In genomic region chr17:4498461-4499397, GRCh38 we compare ENCODE assay signal across 8 cellular contexts. TPM values are rescaled to one million over a fixed set of nuclear protein-coding genes. Genes with fewer than 3 reads are reported as not detected.
DNase-seq lines count a peak whose midpoint lies in the region; ATAC-seq lines count a peak whose summit lies in the region.

Gene SPNS2 (plus strand): TSS chr17:4498881. CDS start chr17:4499048, 167 bp downstream.

- no peaks in the 10 kb centered on the region for H3K36me3 Mint-ChIP-seq in activated T-helper 1 cell treated with anti-CD3 and anti-CD28 coated beads, Interleukin-12 subunit alpha, Interleukin-12 subunit beta, Interleukin-2, Interleukin-4 antibody, amounts not matched to agents 30 ng/mL and 10 ng/mL and 1 ng/mL, durations not matched to agents 14 hours and 24 hours and 36 hours (ENCODE audit: low read depth)
- no peaks in the 10 kb centered on the region for H3K36me3 Mint-ChIP-seq in stimulated activated effector memory CD8-positive, alpha-beta T cell treated with anti-CD3 and anti-CD28 coated beads, Interleukin-12 subunit alpha, Interleukin-12 subunit beta, amount 100 ng/mL, for 72 hours

- H3K4me3 Mint-ChIP-seq in activated T-helper 1 cell treated with anti-CD3 and anti-CD28 coated beads, Interleukin-12 subunit alpha, Interleukin-12 subunit beta, Interleukin-2, Interleukin-4 antibody, amounts not matched to agents 30 ng/mL and 10 ng/mL and 1 ng/mL, durations not matched to agents 14 hours and 24 hours and 36 hours, result peak within 1 kb of the TSS; percentile 72
- H3K4me3 Mint-ChIP-seq in stimulated activated effector memory CD8-positive, alpha-beta T cell treated with anti-CD3 and anti-CD28 coated beads, Interleukin-12 subunit alpha, Interleukin-12 subunit beta, amount 100 ng/mL, for 72 hours, result peak within 1 kb of the TSS; percentile 79

- intact Hi-C loops in activated T-helper 1 cell treated with anti-CD3 and anti-CD28 coated beads, Interleukin-12 subunit alpha, Interleukin-12 subunit beta, Interleukin-2, Interleukin-4 antibody, amounts not matched to agents 30 ng/mL and 10 ng/mL and 1 ng/mL, durations not matched to agents 14 hours and 24 hours and 36 hours (cut with micrococcal nuclease), result loop anchor here (1.0 to 5.0 kb wide), 3 partner anchors 11 to 76 kb away; no protein-coding TSS in a partner anchor

- H3K27me3 Mint-ChIP-seq in activated T-helper 1 cell treated with anti-CD3 and anti-CD28 coated beads, Interleukin-12 subunit alpha, Interleukin-12 subunit beta, Interleukin-2, Interleukin-4 antibody, amounts not matched to agents 30 ng/mL and 10 ng/mL and 1 ng/mL, durations not matched to agents 14 hours and 24 hours and 36 hours (ENCODE audit: insufficient read depth), result peaks cover 47% of the 10 kb centered on the region

- DNase-seq in DMS 273 treated with DMSO at 0.1 percent for 48 hours (lab: John Stamatoyannopoulos, UW) (peak; percentile 19), NOMO-1 (lab: John Stamatoyannopoulos, UW; ENCODE audit: unreplicated experiment in 2 of 2) (peak; percentile 53 to 65), fibroblast of gingiva (ENCODE audit: low read depth) (peak; percentile 10), myocyte (ENCODE audit: low read depth) (peak; percentile 65)
- DNase-seq in activated T-helper 1 cell treated with anti-CD3 and anti-CD28 coated beads, Interleukin-12 subunit alpha, Interleukin-12 subunit beta, Interleukin-2, Interleukin-4 antibody, amounts not matched to agents 30 ng/mL and 10 ng/mL and 1 ng/mL, durations not matched to agents 14 hours and 24 hours and 36 hours (ENCODE audit: low spot score), result peak; percentile 61
- DNase-seq in stimulated activated effector memory CD8-positive, alpha-beta T cell treated with anti-CD3 and anti-CD28 coated beads, Interleukin-12 subunit alpha, Interleukin-12 subunit beta, amount 100 ng/mL, for 72 hours (ENCODE audit: low spot score in 2 of 2), result peak; percentile 53 to 77

- H3K9me3 Mint-ChIP-seq in activated T-helper 1 cell treated with anti-CD3 and anti-CD28 coated beads, Interleukin-12 subunit alpha, Interleukin-12 subunit beta, Interleukin-2, Interleukin-4 antibody, amounts not matched to agents 30 ng/mL and 10 ng/mL and 1 ng/mL, durations not matched to agents 14 hours and 24 hours and 36 hours, result no peaks in the 10 kb centered on the region
- no peaks in the 10 kb centered on the region for H3K9me3 Mint-ChIP-seq in stimulated activated effector memory CD8-positive, alpha-beta T cell treated with anti-CD3 and anti-CD28 coated beads, Interleukin-12 subunit alpha, Interleukin-12 subunit beta, amount 100 ng/mL, for 72 hours

- no peak within 1 kb of the TSS for H3K27ac Mint-ChIP-seq in activated T-helper 1 cell treated with anti-CD3 and anti-CD28 coated beads, Interleukin-12 subunit alpha, Interleukin-12 subunit beta, Interleukin-2, Interleukin-4 antibody, amounts not matched to agents 30 ng/mL and 10 ng/mL and 1 ng/mL, durations not matched to agents 14 hours and 24 hours and 36 hours
- no peak within 1 kb of the TSS for H3K27ac Mint-ChIP-seq in stimulated activated effector memory CD8-positive, alpha-beta T cell treated with anti-CD3 and anti-CD28 coated beads, Interleukin-12 subunit alpha, Interleukin-12 subunit beta, amount 100 ng/mL, for 72 hours

- ATAC-seq in HG02759 (IDR thresholded peaks at IDR 0.05; ENCODE audit: unreplicated experiment), result peak; percentile 71
- peak; percentile 87 for ATAC-seq in stimulated activated effector memory CD8-positive, alpha-beta T cell treated with anti-CD3 and anti-CD28 coated beads, Interleukin-12 subunit alpha, Interleukin-12 subunit beta, amount 100 ng/mL, for 72 hours
- no peak for ATAC-seq in GM19035 (IDR thresholded peaks at IDR 0.05; ENCODE audit: unreplicated experiment)

- peaks cover 8% of the 10 kb centered on the region for H3K4me1 Mint-ChIP-seq in activated T-helper 1 cell treated with anti-CD3 and anti-CD28 coated beads, Interleukin-12 subunit alpha, Interleukin-12 subunit beta, Interleukin-2, Interleukin-4 antibody, amounts not matched to agents 30 ng/mL and 10 ng/mL and 1 ng/mL, durations not matched to agents 14 hours and 24 hours and 36 hours (ENCODE audit: low read depth)
- H3K4me1 Mint-ChIP-seq in stimulated activated effector memory CD8-positive, alpha-beta T cell treated with anti-CD3 and anti-CD28 coated beads, Interleukin-12 subunit alpha, Interleukin-12 subunit beta, amount 100 ng/mL, for 72 hours, result peaks cover 15% of the 10 kb centered on the region

RNA-seq across cellular contexts. Expression of gene SPNS2, which starts in this region (rescaled TPM):
- 0.17 TPM in 1 of 2 replicates, not detected in the other for total RNA-seq in activated T-helper 1 cell treated with anti-CD3 and anti-CD28 coated beads, Interleukin-12 subunit alpha, Interleukin-12 subunit beta, Interleukin-2, Interleukin-4 antibody, amounts not matched to agents 30 ng/mL and 10 ng/mL and 1 ng/mL, durations not matched to agents 14 hours and 24 hours and 36 hours
- 0.47 and 0.56 TPM in 2 replicates for total RNA-seq in myocyte
- polyA plus RNA-seq in myocyte (2012), result 0.90 TPM

Comparison
In these comparisons a context has a peak if more than half of its experiments do, and no peak if none do; other contexts are left out.
1. Peak in DNase-seq in activated T-helper 1 cell treated with anti-CD3 and anti-CD28 coated beads, Interleukin-12 subunit alpha, Interleukin-12 subunit beta, Interleukin-2, Interleukin-4 antibody, amounts not matched to agents 30 ng/mL and 10 ng/mL and 1 ng/mL, durations not matched to agents 14 hours and 24 hours and 36 hours; RNA of the gene not detected or under 1 TPM.
2. Peak in DNase-seq in myocyte; RNA of the gene not detected or under 1 TPM.
3. DNase-seq: peak in every context shown above with its lines; median percentile 65 in myocyte; 65 in stimulated activated effector memory CD8-positive, alpha-beta T cell treated with anti-CD3 and anti-CD28 coated beads, Interleukin-12 subunit alpha, Interleukin-12 subunit beta, amount 100 ng/mL, for 72 hours; 61 in activated T-helper 1 cell treated with anti-CD3 and anti-CD28 coated beads, Interleukin-12 subunit alpha, Interleukin-12 subunit beta, Interleukin-2, Interleukin-4 antibody, amounts not matched to agents 30 ng/mL and 10 ng/mL and 1 ng/mL, durations not matched to agents 14 hours and 24 hours and 36 hours; 59 in NOMO-1; 19 in DMS 273 treated with DMSO at 0.1 percent for 48 hours; 10 in fibroblast of gingiva.